18 cellular contexts compared by ENCODE assay signal in the genomic region with DNA sequence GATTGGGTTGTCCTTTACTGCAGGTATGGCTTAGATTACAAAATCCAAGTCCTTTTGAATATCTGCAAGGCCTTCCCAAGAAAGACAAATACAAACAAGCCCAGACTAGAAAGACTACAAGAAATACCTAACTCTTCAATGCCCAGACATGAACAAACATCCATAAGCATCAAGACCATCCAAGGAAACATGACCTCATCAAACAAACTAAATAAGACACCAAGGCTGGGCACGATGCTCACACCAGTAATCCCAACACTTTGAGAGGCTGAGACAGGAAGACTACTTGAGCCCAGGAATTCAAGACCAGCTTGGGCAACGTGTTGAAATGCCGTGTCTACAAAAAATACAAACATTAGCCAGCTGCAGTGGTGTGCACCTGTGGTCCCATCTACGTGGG. TPM values are rescaled to one million over a fixed set of nuclear protein-coding genes. Genes with fewer than 3 reads are reported as not detected.
DNase-seq lines count a peak whose midpoint lies in the region; ATAC-seq, FAIRE-seq and TF ChIP-seq lines count a peak whose summit lies in the region.
"Had no signal": no experiment of that assay in that cellular context is flagged by ENCODE, and none has a peak within 500 bp of the region (broad histone marks: within the 10 kb centered on the region; RNA-seq: fewer than 3 reads in every experiment).

No MANE protein-coding gene starts in this region.

- CTCF ChIA-PET in MCF 10A (lab: Yijun Ruan, JAX), result interaction anchor here (0.7 kb wide), 2 partner anchors 10 to 107 kb away, joined by 3 to 4 read pairs; no protein-coding TSS in a partner anchor

- TF ChIP-seq CTCF in MCF 10A (IDR thresholded peaks at IDR 0.05; ENCODE audit: unreplicated experiment), result no peak
- no peak for TF ChIP-seq CTCF in breast epithelium (IDR thresholded peaks at IDR 0.05)
- TF ChIP-seq CTCF in bronchial epithelial cell (IDR thresholded peaks at IDR 0.05; ENCODE audit: insufficient read depth, low read length, severe bottlenecking), result no peak
- no peak for TF ChIP-seq CTCF in keratinocyte (optimal IDR thresholded peaks at IDR 0.05 in 1 of 3, IDR thresholded peaks at IDR 0.05 in 1 of 3, conservative IDR thresholded peaks at IDR 0.05 in 1 of 3; ENCODE audit: extremely low read depth in 1 of 3, insufficient read depth in 2 of 3, low read length in 3 of 3)
- TF ChIP-seq CTCF in heart right ventricle (IDR thresholded peaks at IDR 0.05), result no peak

- 84 to 86% methylated on average over 4 of the region's 4 CpGs for WGBS in heart right ventricle, 2 donors

- H3K4me1 Mint-ChIP-seq in MCF 10A (ENCODE audit: insufficient read depth, unreplicated experiment), result peaks cover 49% of the 10 kb centered on the region

- no peak for ATAC-seq in GM21423 (IDR thresholded peaks at IDR 0.05; ENCODE audit: unreplicated experiment)
- no peak for ATAC-seq in heart right ventricle
- ATAC-seq: SK-N-SH treated with all-trans-retinoic acid at 6 μM for 48 hours had no signal

- peaks cover 0 to 6% of the 10 kb centered on the region in 2 donors for H3K4me1 ChIP-seq in breast epithelium
- H3K4me1 ChIP-seq in keratinocyte (ENCODE audit: control insufficient read depth, extremely low read depth, insufficient read depth, low read length), result peaks cover 23% of the 10 kb centered on the region
- peaks cover 12 to 98% (median 91%) of the 10 kb centered on the region in 9 donors for H3K4me1 ChIP-seq in heart right ventricle

- TF ChIP-seq POLR2A in breast epithelium (IDR thresholded peaks at IDR 0.05), result no peak

- POLR2A ChIA-PET in MCF 10A (lab: Yijun Ruan, JAX), result interaction anchor here (0.7 to 3.2 kb wide), 5 partner anchors 9 to 32 kb away, joined by 3 to 10 read pairs (median 3); partner anchors contain the start of gene MAP4K3

- dilution Hi-C loops in keratinocyte (cut with MboI; ENCODE audit: extremely low pct_ligation_motif_present, low sequenced_read_pairs), result no loop called here

- no peaks in the 10 kb centered on the region for H3K27me3 Mint-ChIP-seq in MCF 10A (ENCODE audit: insufficient read depth, unreplicated experiment)

- no TSS peak for BruUV-seq in MCF 10A (replicated peaks; lab: Mats Ljungman, UMichigan)

- H3K4me3 Mint-ChIP-seq in MCF 10A (ENCODE audit: unreplicated experiment), result peak overlapping the region; percentile 13
- H3K4me3 Mint-ChIP-seq: CD14-positive monocyte had no signal

- no peak overlapping the region for H3K9ac ChIP-seq in keratinocyte (ENCODE audit: control insufficient read depth, extremely low read depth, insufficient read depth, low read length)

- H3K79me2 ChIP-seq in keratinocyte (ENCODE audit: control insufficient read depth, insufficient read depth, low read length), result peaks cover 86% of the 10 kb centered on the region

- H3K36me3 Mint-ChIP-seq in MCF 10A (ENCODE audit: insufficient read depth, unreplicated experiment), result no peaks in the 10 kb centered on the region

- peak overlapping the region; percentile 76 for H3K27ac Mint-ChIP-seq in MCF 10A (ENCODE audit: low read depth, unreplicated experiment)
- H3K27ac Mint-ChIP-seq: CD14-positive monocyte had no signal

- intact Hi-C loops in MCF 10A (cut with micrococcal nuclease), result no loop called here
- intact Hi-C loops in breast epithelium (cut with DNase I; ENCODE audit: low total_unique reads), result no loop called here
- intact Hi-C loops in heart right ventricle (cut with DNase I), result no loop called here

- no peaks in the 10 kb centered on the region for H3K27me3 ChIP-seq in breast epithelium
- H3K27me3 ChIP-seq in bronchial epithelial cell (ENCODE audit: control insufficient read depth, insufficient read depth, low read length), result no peaks in the 10 kb centered on the region
- H3K27me3 ChIP-seq in keratinocyte (ENCODE audit: control insufficient read depth, extremely low read depth, insufficient read depth, low read length), result no peaks in the 10 kb centered on the region
- no peaks in the 10 kb centered on the region for H3K27me3 ChIP-seq in heart right ventricle

- H2AFZ ChIP-seq in keratinocyte (ENCODE audit: control insufficient read depth, low read length), result no peak overlapping the region

- H3K36me3 ChIP-seq in breast epithelium, result no peaks in the 10 kb centered on the region
- no peaks in the 10 kb centered on the region for H3K36me3 ChIP-seq in bronchial epithelial cell (ENCODE audit: control insufficient read depth, insufficient read depth, low read length)
- H3K36me3 ChIP-seq in keratinocyte (ENCODE audit: control insufficient read depth in 2 of 2, extremely low read depth in 1 of 2, insufficient read depth in 2 of 2, low read length in 2 of 2), result peaks cover 0 to 1% of the 10 kb centered on the region in 2 experiments
- H3K36me3 ChIP-seq in heart right ventricle, result no peaks in the 10 kb centered on the region

- H3K9me3 ChIP-seq in breast epithelium (no peaks in the 10 kb centered on the region), keratinocyte (ENCODE audit: control insufficient read depth, low read depth, low read length) (no peaks in the 10 kb centered on the region), heart right ventricle (no peaks in the 10 kb centered on the region)

- no peaks in the 10 kb centered on the region for H3K9me3 Mint-ChIP-seq in MCF 10A (ENCODE audit: unreplicated experiment)

- peak; percentile 95 for FAIRE-seq in bronchial epithelial cell (lab: Jason Lieb, UNC)
- peak; percentile 95 for FAIRE-seq in keratinocyte (lab: Jason Lieb, UNC)
- FAIRE-seq: GM19239 had no signal

- no peaks in the 10 kb centered on the region for H3K9me1 ChIP-seq in keratinocyte (ENCODE audit: control insufficient read depth, extremely low read depth, insufficient read depth, low read length)

- peak overlapping the region; percentile 44 for H3K4me2 ChIP-seq in keratinocyte (ENCODE audit: control insufficient read depth, extremely low read depth, insufficient read depth, low read depth, low read length)

- H3K4me3 ChIP-seq in breast epithelium (no peak overlapping the region), bronchial epithelial cell (ENCODE audit: low read depth, low read length) (no peak overlapping the region), keratinocyte (ENCODE audit: control insufficient read depth in 2 of 3, extremely low read depth in 1 of 3, insufficient read depth in 2 of 3, low read depth in 1 of 3, low read length in 3 of 3) (peak overlapping the region in 1 of 3 experiments; percentile 11), heart right ventricle (no peak overlapping the region)

- no peaks in the 10 kb centered on the region for H4K20me1 ChIP-seq in keratinocyte (ENCODE audit: control insufficient read depth, extremely low read depth, insufficient read depth, low read length)

- DNase-seq in MCF 10A (ENCODE audit: unreplicated experiment), result peak; percentile 89
- no peak for DNase-seq in breast epithelium (ENCODE audit: low spot score in 2 of 2)
- peak; percentile 100 for DNase-seq in bronchial epithelial cell (ENCODE audit: low read depth)
- peak; percentile 73 for DNase-seq in keratinocyte (ENCODE audit: low read depth, low spot score)
- DNase-seq in NCI-H1436 treated with DMSO at 0.1 percent for 48 hours (lab: John Stamatoyannopoulos, UW), result no peak
- DNase-seq in NK-92 treated with Interleukin-12 subunit alpha and Interleukin-12 subunit beta, amount 100 ng/mL, for 24 hours (lab: John Stamatoyannopoulos, UW), result no peak
- no peak for DNase-seq in heart right ventricle
- DNase-seq: 8988T, DND-41, NCI-H1092 treated with DMSO at 0.1 percent for 48 hours, NCI-H2081, NCI-H446 treated with DMSO at 0.1 percent for 48 hours, OCI-M1, SIG-M5 had no signal

- no peak overlapping the region for H3K27ac ChIP-seq in breast epithelium
- H3K27ac ChIP-seq in keratinocyte (ENCODE audit: control insufficient read depth, insufficient read depth, low read length), result peak overlapping the region; percentile 41
- no peak overlapping the region for H3K27ac ChIP-seq in heart right ventricle

RNA-seq across cellular contexts. Expression of gene MAP4K3, which starts 31.7 kb away (rescaled TPM):
- total RNA-seq in MCF 10A (2022) (30.2 and 36.0 TPM in 2 replicates), breast epithelium (100 to 1,000 TPM in 1 of 3 donors, 10 to 100 TPM in 2; 56.2 to 101 (median 69.8) TPM), bronchial epithelial cell (19.7 and 22.0 TPM in 2 replicates), heart right ventricle (10 to 100 TPM; 27.6 to 49.0 (median 40.2) TPM)
- polyA plus RNA-seq in keratinocyte (10.3 to 19.4 TPM (median 11.9 TPM) in 3 replicates), heart right ventricle (10 to 100 TPM in 1 of 2 donors, 1 to 10 TPM in 1; 8.1 to 41.5 TPM)
- 36.8 TPM for polyA plus RNA-seq in keratinocyte (2011; ENCODE audit: low read depth)
- 6.5 and 14.4 TPM in 2 replicates for polyA plus RNA-seq in keratinocyte (2011; cell fraction: cytosol; rRNA removed)
- 18.7 and 27.0 TPM in 2 replicates for polyA plus RNA-seq in keratinocyte (2011; cell fraction: nucleus; rRNA removed)
- polyA plus RNA-seq in keratinocyte (2012; ENCODE audit: low replicate concordance), result 8.9 and 12.2 TPM in 2 replicates
- 3.4 to 25.3 TPM (median 7.4 TPM) in 3 replicates for polyA minus RNA-seq in keratinocyte
- 6.1 TPM for polyA minus RNA-seq in keratinocyte (2011; cell fraction: cytosol; rRNA and poly(A)+ RNA removed)
- 27.2 and 60.7 TPM in 2 replicates for polyA minus RNA-seq in keratinocyte (2011; cell fraction: nucleus; rRNA and poly(A)+ RNA removed)

Comparison
In these comparisons a context has a peak if more than half of its experiments do, and no peak if none do; other contexts are left out.
1. DNase-seq: peak in MCF 10A (single experiment), bronchial epithelial cell (single experiment) and keratinocyte (single experiment); none in breast epithelium (0 of 2), NCI-H1436 treated with DMSO at 0.1 percent for 48 hours (single experiment), NK-92 treated with Interleukin-12 subunit alpha and Interleukin-12 subunit beta, amount 100 ng/mL, for 24 hours (single experiment) and heart right ventricle (0 of 2).